In the genomic region with DNA sequence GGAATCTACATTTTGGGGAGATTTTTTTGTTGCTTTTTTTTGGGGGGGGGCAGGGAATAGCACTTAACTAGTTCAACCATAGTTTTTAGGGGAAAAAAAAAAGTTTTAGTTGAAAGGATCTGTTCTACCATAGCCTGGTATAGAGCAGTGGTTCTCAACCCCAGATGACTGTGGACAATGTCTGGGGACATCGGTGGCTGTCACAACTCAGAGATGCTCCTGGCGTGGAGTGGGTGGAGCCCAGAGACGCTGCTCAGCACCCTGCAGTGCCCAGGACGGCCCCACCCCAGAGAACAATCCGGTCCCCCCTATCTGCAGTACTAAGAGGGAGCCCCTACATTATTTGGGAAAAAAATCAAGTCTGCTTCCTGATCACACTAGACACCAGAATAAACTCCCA, we compare ENCODE assay signal across 30 cellular contexts. TPM values are rescaled to one million over a fixed set of nuclear protein-coding genes. Genes with fewer than 3 reads are reported as not detected.
A peak's percentile ranks its signal among the peaks of the same experiment; 100 is the strongest.
DNase-seq lines count a peak whose midpoint lies in the region; ATAC-seq, FAIRE-seq and TF ChIP-seq lines count a peak whose summit lies in the region.
"Had no signal": no experiment of that assay in that cellular context is flagged by ENCODE, and none has a peak within 500 bp of the region (broad histone marks: within the 10 kb centered on the region; RNA-seq: fewer than 3 reads in every experiment).

No MANE protein-coding gene starts in this region.

- no peaks in the 10 kb centered on the region for H3K36me3 ChIP-seq in lung (ENCODE audit: control insufficient read depth in 2 of 2, insufficient read depth in 2 of 2, low read length in 2 of 2)
- no peaks in the 10 kb centered on the region for H3K36me3 ChIP-seq in stomach
- H3K36me3 ChIP-seq: gastrocnemius medialis, thyroid gland had no signal

- H3K27ac ChIP-seq in caudate nucleus (ENCODE audit: low read depth, low read length) (peak overlapping the region; percentile 96), lung (ENCODE audit: low read depth in 1 of 2, low read length in 1 of 2) (peak overlapping the region; percentile 40 to 83), stomach (no peak overlapping the region)
- H3K27ac ChIP-seq: gastrocnemius medialis, thyroid gland had no signal

- no peak for TF ChIP-seq CTCF in lung (IDR thresholded peaks at IDR 0.05; ENCODE audit: control extremely low read depth, extremely low read depth)
- TF ChIP-seq CTCF in stomach (IDR thresholded peaks at IDR 0.05), result no peak

- H3K9me3 ChIP-seq in lung (ENCODE audit: control insufficient read depth in 2 of 2, insufficient read depth in 1 of 2, low read length in 1 of 2) (no peaks in the 10 kb centered on the region), stomach (no peaks in the 10 kb centered on the region)
- H3K9me3 ChIP-seq: Caco-2, gastrocnemius medialis, SK-N-SH, thyroid gland had no signal

- 62 to 74% methylated on average over 5 of the region's 5 CpGs for WGBS in lung, 2 donors
- 68 to 90% (median 82%) methylated on average over 5 of the region's 5 CpGs for WGBS in stomach, 5 donors

- intact Hi-C loops in stomach (cut with DNase I; ENCODE audit: low total_unique reads), result no loop called here

- no peak for ATAC-seq in lung (ENCODE audit: insufficient read depth, low FRiP score)
- ATAC-seq in GM19035 (IDR thresholded peaks at IDR 0.05; ENCODE audit: unreplicated experiment), result no peak
- ATAC-seq: activated CD4-positive, CD25-positive, alpha-beta regulatory T cell treated with anti-CD3 and anti-CD28 coated beads, Interleukin-2, amount 50 U/mL, for 24 hours; activated CD8-positive, alpha-beta memory T cell treated with anti-CD3 and anti-CD28 coated beads, Interleukin-2, amount 10 ng/mL, durations not matched to agents 7 days and 5 days; activated naive CD8-positive, alpha-beta T cell treated with anti-CD3 and anti-CD28 coated beads, Interleukin-2, amount 50 U/mL, for 24 hours; activated T-cell treated with anti-CD3 and anti-CD28 coated beads, Interleukin-2, amount 50 U/mL, for 4 hours; gastrocnemius medialis; HCT116; HepG2; left colon; PC-3 had no signal

- peaks cover 0 to 11% of the 10 kb centered on the region in 2 donors for H3K4me1 ChIP-seq in lung (ENCODE audit: control insufficient read depth in 2 of 2, insufficient read depth in 2 of 2, low read length in 2 of 2)
- H3K4me1 ChIP-seq in stomach, result peaks cover 0 to 11% (median 3%) of the 10 kb centered on the region in 4 donors
- H3K4me1 ChIP-seq: Caco-2, thyroid gland had no signal

- no peak for TF ChIP-seq EP300 in stomach (IDR thresholded peaks at IDR 0.05)

- DNase-seq in GM12891 (ENCODE audit: insufficient read length, low spot score) (no peak), caudate nucleus (lab: John Stamatoyannopoulos, UW) (peak in 11 of 61 donors; percentile 8 to 62 (median 31)), lung (ENCODE audit: low spot score) (no peak), superior temporal gyrus (ENCODE audit: extremely low spot score) (peak; percentile 44), NCI-H1436 treated with DMSO at 0.1 percent for 48 hours (lab: John Stamatoyannopoulos, UW) (no peak), stomach (no peak)
- DNase-seq: activated CD4-positive, alpha-beta T cell treated with anti-CD3 and anti-CD28 coated beads, Interleukin-2, amount 50 U/mL, for 4 hours; activated CD8-positive, alpha-beta memory T cell treated with anti-CD3 and anti-CD28 coated beads, Interleukin-2, amount 10 ng/mL, durations not matched to agents 7 days and 5 days; activated naive CD4-positive, alpha-beta T cell; activated naive CD8-positive, alpha-beta T cell treated with anti-CD3 and anti-CD28 coated beads, Interleukin-2, amount 50 U/mL, for 24 hours; activated T-cell treated with anti-CD3 and anti-CD28 coated beads, Interleukin-2, amount 50 U/mL, for 4 hours; Caco-2; cerebellar nuclear complex; gastrocnemius medialis; Karpas-422; left colon; NCI-H1417; NCI-H2029 treated with DMSO at 0.1 percent for 48 hours; NCI-H524 treated with DMSO at 0.1 percent for 48 hours; NK-92 treated with Interleukin-12 subunit alpha and Interleukin-12 subunit beta, amount 100 ng/mL, for 24 hours; PC-3; SK-N-SH; stimulated activated naive CD4-positive, alpha-beta T cell; thyroid gland had no signal

- peak; percentile 28 for FAIRE-seq in GM12891 (lab: Jason Lieb, UNC)
- FAIRE-seq: G401.6, HepG2 had no signal

- no peak overlapping the region for H3K4me3 ChIP-seq in lung
- no peak overlapping the region for H3K4me3 ChIP-seq in stomach
- H3K4me3 ChIP-seq: gastrocnemius medialis, thyroid gland had no signal

- H3K27me3 ChIP-seq in lung (ENCODE audit: control insufficient read depth, insufficient read depth) (no peaks in the 10 kb centered on the region), stomach (no peaks in the 10 kb centered on the region)
- H3K27me3 ChIP-seq: gastrocnemius medialis, thyroid gland had no signal

- TF ChIP-seq POLR2A in GM12891 (IDR thresholded peaks at IDR 0.05; ENCODE audit: low read depth, low read length), result no peak
- no peak for TF ChIP-seq POLR2A in stomach (IDR thresholded peaks at IDR 0.05)

TF ChIP-seq in GM12891, 5 proteins besides CTCF, POLR2A, EP300 and RAD21:
- TF ChIP-seq TAF1 (IDR thresholded peaks at IDR 0.05; ENCODE audit: low read depth, low read length), result no peak
- no peak for TF ChIP-seq PAX5 (IDR thresholded peaks at IDR 0.05; ENCODE audit: insufficient read depth, low read length, severe bottlenecking)

RNA-seq across cellular contexts. Expression of gene GNG7, which starts 8.3 kb away (rescaled TPM):
- 6.4 TPM for polyA plus RNA-seq in GM12891 (2012; ENCODE audit: low read depth, missing spikeins)
- total RNA-seq in lung (1 to 10 TPM; 2.4 to 4.5 TPM), stomach (10 to 100 TPM in 1 of 5 donors, 1 to 10 TPM in 3, under 1 TPM in 1; 0.58 to 15.1 (median 3.6) TPM)
- polyA plus RNA-seq in lung (1 to 10 TPM; 1.6 to 3.1 TPM), stomach (1 to 10 TPM; 3.4 to 7.0 (median 5.0) TPM)
- total RNA-seq: activated CD8-positive, alpha-beta memory T cell treated with anti-CD3 and anti-CD28 coated beads, Interleukin-2, amount 10 ng/mL, durations not matched to agents 7 days and 5 days; myocyte had no signal

RNA-seq across cellular contexts. Expression of gene DIRAS1, which starts 27.0 kb away (rescaled TPM):
- 0.08 TPM for polyA plus RNA-seq in GM12891 (2012; ENCODE audit: low read depth, missing spikeins)
- total RNA-seq in lung, result 1 to 10 TPM in 1 of 2 donors, under 1 TPM in 1; 0.37 to 1.2 TPM
- under 1 TPM; 0.42 to 0.73 TPM for polyA plus RNA-seq in lung
- total RNA-seq in stomach, result 1 to 10 TPM in 2 of 5 donors, under 1 TPM in 2, not detected in 1; 0.73 to 2.9 (median 1.0) TPM
- polyA plus RNA-seq in stomach, result 1 to 10 TPM; 2.1 to 8.4 (median 2.8) TPM
- total RNA-seq: activated CD8-positive, alpha-beta memory T cell treated with anti-CD3 and anti-CD28 coated beads, Interleukin-2, amount 10 ng/mL, durations not matched to agents 7 days and 5 days had no signal

RNA-seq across cellular contexts. Expression of gene SLC39A3, which starts 45.6 kb away (rescaled TPM):
- polyA plus RNA-seq in GM12891 (2012; ENCODE audit: low read depth, missing spikeins), result 19.8 TPM
- total RNA-seq in lung, result 10 to 100 TPM; 17.7 to 37.0 TPM
- 10 to 100 TPM; 47.1 to 51.2 TPM for polyA plus RNA-seq in lung
- 10 to 100 TPM in 2 of 5 donors, 1 to 10 TPM in 2, not detected in 1; 3.6 to 33.6 (median 16.4) TPM for total RNA-seq in stomach
- polyA plus RNA-seq in stomach, result 10 to 100 TPM in 2 of 3 donors, 1 to 10 TPM in 1; 7.3 to 26.7 (median 14.9) TPM

Comparison
In these comparisons a context has a peak if more than half of its experiments do, and no peak if none do; other contexts are left out.
1. H3K27ac ChIP-seq: peak in caudate nucleus (single experiment) and lung (2 of 2); none in stomach (0 of 5).